In genomic region chr5:53429706-53430105, GRCh38 we compare ENCODE assay signal across 1 cellular context.
TF ChIP-seq lines count a peak whose summit lies in the region.

No MANE protein-coding gene starts in this region.

TF ChIP-seq in H1, 55 proteins besides CTCF, POLR2A, EP300 and RAD21:
- TF ChIP-seq MAFK (IDR thresholded peaks at IDR 0.05; ENCODE audit: low read depth, low read length) (peak; percentile 64), SAP30 (IDR thresholded peaks at IDR 0.05; ENCODE audit: insufficient read depth, insufficient replicate concordance, low read length) (no peak), CHD1 (IDR thresholded peaks at IDR 0.05; ENCODE audit: low read depth, low read length) (no peak), BACH1 (IDR thresholded peaks at IDR 0.05; ENCODE audit: low read length) (peak; percentile 54; the same call in 1 of the 2 replicates), ATF2 (IDR thresholded peaks at IDR 0.05; ENCODE audit: low read length) (no peak), BCL11A (IDR thresholded peaks at IDR 0.05; ENCODE audit: low read depth in 2 of 2, low read length in 2 of 2) (no peak), GABPA (IDR thresholded peaks at IDR 0.05; ENCODE audit: borderline replicate concordance, insufficient read depth, low read length) (no peak), NANOG (IDR thresholded peaks at IDR 0.05; ENCODE audit: insufficient read depth, low read depth, low read length, poor library complexity, severe bottlenecking) (no peak)
